In the genomic region with DNA sequence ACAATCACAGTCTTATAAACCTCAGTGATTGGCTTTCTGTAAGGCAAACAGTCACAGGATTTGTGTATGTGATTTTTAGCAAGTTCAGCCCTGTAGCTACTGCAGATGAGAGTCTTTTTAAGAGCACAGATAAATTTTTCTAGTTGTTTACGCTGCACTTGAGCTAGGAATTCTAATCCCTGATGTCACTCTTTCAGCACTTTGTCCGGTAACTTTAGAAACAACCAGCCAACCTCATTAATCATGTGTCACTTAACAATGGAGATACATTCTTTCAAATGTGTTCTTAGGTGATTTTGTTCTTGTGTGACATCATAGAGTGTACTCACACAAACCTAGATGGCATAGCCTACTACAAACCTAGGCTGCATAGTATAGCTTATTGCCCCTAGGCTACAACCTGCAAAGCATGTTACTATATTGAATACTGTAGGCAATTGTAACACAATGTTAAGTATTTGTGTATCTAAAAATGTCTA, we compare ENCODE assay signal across 1 cellular context.
TF ChIP-seq lines count a peak whose summit lies in the region.

No MANE protein-coding gene starts in this region.

TF ChIP-seq in K562, 482 proteins besides CTCF, POLR2A, EP300 and RAD21:
- TF ChIP-seq HES1 (IDR thresholded peaks at IDR 0.05; ENCODE audit: low read depth) = no peak
- TF ChIP-seq WHSC1 (IDR thresholded peaks at IDR 0.05; ENCODE audit: low read length) = no peak
- TF ChIP-seq FIP1L1 (IDR thresholded peaks at IDR 0.05; ENCODE audit: low read depth, low read length, poor library complexity, severe bottlenecking) = no peak
- peak; percentile 17 for TF ChIP-seq MEIS2 (IDR thresholded peaks at IDR 0.05; ENCODE audit: partially characterized antibody)
